In the genomic region with DNA sequence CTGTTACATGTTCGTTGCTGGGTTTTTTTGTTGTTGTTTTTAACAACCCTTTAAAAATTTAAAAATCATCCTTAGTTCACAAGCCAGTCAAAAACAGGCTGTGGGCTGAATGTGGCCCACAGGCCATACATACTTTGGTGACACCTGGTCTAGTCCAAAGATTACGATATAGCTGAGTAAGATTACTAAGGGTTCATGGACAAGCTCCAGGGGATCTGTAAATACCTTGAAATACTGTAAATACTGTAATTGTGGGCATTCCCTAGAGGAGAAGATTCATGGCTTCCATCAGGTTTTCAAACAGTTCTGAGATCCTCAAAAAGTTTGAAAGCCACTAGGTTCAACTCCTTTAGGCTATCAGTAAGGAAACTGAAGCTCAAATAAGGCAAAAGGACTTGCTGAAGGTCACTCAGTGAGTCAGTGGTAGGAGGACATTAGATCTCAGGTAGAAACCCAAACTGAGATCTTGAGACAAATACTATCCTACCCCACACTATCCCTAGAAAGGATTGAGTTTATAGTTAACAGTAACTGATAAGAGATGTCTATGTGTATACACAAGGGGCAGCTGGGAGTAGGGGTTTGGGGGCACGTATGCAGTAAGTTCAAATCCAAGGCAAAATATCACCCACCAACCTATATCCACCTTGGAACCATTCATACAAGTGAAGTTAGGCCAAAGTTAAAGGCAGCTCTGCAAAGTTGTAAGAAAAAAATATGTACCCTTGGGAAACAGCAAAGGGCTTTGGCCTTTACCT, we compare ENCODE assay signal across 1 cellular context.
TF ChIP-seq lines count a peak whose summit lies in the region.

No MANE protein-coding gene starts in this region.

TF ChIP-seq in HepG2, 621 proteins besides CTCF, POLR2A, EP300 and RAD21 (continued from another document and continues in another):
- no peak for TF ChIP-seq ZNF564 (CRISPR knock-in tag; IDR thresholded peaks at IDR 0.05)
- TF ChIP-seq, protein P1, sequence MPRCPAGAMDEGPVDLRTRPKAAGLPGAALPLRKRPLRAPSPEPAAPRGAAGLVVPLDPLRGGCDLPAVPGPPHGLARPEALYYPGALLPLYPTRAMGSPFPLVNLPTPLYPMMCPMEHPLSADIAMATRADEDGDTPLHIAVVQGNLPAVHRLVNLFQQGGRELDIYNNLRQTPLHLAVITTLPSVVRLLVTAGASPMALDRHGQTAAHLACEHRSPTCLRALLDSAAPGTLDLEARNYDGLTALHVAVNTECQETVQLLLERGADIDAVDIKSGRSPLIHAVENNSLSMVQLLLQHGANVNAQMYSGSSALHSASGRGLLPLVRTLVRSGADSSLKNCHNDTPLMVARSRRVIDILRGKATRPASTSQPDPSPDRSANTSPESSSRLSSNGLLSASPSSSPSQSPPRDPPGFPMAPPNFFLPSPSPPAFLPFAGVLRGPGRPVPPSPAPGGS (CRISPR knock-in tag; IDR thresholded peaks at IDR 0.05), result no peak
- TF ChIP-seq, protein P2, sequence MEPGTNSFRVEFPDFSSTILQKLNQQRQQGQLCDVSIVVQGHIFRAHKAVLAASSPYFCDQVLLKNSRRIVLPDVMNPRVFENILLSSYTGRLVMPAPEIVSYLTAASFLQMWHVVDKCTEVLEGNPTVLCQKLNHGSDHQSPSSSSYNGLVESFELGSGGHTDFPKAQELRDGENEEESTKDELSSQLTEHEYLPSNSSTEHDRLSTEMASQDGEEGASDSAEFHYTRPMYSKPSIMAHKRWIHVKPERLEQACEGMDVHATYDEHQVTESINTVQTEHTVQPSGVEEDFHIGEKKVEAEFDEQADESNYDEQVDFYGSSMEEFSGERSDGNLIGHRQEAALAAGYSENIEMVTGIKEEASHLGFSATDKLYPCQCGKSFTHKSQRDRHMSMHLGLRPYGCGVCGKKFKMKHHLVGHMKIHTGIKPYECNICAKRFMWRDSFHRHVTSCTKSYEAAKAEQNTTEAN (CRISPR knock-in tag; conservative IDR thresholded peaks at IDR 0.05), result no peak
- TF ChIP-seq NRL (CRISPR knock-in tag; IDR thresholded peaks at IDR 0.05; ENCODE audit: borderline replicate concordance), result no peak
- TF ChIP-seq, protein P3, sequence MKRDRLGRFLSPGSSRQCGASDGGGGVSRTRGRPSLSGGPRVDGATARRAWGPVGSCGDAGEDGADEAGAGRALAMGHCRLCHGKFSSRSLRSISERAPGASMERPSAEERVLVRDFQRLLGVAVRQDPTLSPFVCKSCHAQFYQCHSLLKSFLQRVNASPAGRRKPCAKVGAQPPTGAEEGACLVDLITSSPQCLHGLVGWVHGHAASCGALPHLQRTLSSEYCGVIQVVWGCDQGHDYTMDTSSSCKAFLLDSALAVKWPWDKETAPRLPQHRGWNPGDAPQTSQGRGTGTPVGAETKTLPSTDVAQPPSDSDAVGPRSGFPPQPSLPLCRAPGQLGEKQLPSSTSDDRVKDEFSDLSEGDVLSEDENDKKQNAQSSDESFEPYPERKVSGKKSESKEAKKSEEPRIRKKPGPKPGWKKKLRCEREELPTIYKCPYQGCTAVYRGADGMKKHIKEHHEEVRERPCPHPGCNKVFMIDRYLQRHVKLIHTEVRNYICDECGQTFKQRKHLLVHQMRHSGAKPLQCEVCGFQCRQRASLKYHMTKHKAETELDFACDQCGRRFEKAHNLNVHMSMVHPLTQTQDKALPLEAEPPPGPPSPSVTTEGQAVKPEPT (CRISPR knock-in tag; IDR thresholded peaks at IDR 0.05; ENCODE audit: low read depth), result no peak
- TF ChIP-seq GFI1 (CRISPR knock-in tag; IDR thresholded peaks at IDR 0.05; ENCODE audit: borderline replicate concordance), result 0 out of 2 replicates have a peak, but pooled peaks have one; percentile 21
- no peak for TF ChIP-seq RXRA (CRISPR knock-in tag; IDR thresholded peaks at IDR 0.05)
- TF ChIP-seq PPARG (CRISPR knock-in tag; conservative IDR thresholded peaks at IDR 0.05), result peak; percentile 68; the same call in 1 of the 2 replicates
- TF ChIP-seq TBL1XR1 (IDR thresholded peaks at IDR 0.05; ENCODE audit: borderline replicate concordance, low read length, partially characterized antibody), result no peak
- no peak for TF ChIP-seq FOXM1 (CRISPR knock-in tag; IDR thresholded peaks at IDR 0.05)
- TF ChIP-seq, protein P4, sequence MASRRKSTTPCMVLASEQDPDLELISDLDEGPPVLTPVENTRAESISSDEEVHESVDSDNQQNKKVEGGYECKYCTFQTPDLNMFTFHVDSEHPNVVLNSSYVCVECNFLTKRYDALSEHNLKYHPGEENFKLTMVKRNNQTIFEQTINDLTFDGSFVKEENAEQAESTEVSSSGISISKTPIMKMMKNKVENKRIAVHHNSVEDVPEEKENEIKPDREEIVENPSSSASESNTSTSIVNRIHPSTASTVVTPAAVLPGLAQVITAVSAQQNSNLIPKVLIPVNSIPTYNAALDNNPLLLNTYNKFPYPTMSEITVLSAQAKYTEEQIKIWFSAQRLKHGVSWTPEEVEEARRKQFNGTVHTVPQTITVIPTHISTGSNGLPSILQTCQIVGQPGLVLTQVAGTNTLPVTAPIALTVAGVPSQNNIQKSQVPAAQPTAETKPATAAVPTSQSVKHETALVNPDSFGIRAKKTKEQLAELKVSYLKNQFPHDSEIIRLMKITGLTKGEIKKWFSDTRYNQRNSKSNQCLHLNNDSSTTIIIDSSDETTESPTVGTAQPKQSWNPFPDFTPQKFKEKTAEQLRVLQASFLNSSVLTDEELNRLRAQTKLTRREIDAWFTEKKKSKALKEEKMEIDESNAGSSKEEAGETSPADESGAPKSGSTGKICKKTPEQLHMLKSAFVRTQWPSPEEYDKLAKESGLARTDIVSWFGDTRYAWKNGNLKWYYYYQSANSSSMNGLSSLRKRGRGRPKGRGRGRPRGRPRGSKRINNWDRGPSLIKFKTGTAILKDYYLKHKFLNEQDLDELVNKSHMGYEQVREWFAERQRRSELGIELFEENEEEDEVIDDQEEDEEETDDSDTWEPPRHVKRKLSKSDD (CRISPR knock-in tag; IDR thresholded peaks at IDR 0.05; ENCODE audit: low read depth), result no peak
- TF ChIP-seq, protein P5, sequence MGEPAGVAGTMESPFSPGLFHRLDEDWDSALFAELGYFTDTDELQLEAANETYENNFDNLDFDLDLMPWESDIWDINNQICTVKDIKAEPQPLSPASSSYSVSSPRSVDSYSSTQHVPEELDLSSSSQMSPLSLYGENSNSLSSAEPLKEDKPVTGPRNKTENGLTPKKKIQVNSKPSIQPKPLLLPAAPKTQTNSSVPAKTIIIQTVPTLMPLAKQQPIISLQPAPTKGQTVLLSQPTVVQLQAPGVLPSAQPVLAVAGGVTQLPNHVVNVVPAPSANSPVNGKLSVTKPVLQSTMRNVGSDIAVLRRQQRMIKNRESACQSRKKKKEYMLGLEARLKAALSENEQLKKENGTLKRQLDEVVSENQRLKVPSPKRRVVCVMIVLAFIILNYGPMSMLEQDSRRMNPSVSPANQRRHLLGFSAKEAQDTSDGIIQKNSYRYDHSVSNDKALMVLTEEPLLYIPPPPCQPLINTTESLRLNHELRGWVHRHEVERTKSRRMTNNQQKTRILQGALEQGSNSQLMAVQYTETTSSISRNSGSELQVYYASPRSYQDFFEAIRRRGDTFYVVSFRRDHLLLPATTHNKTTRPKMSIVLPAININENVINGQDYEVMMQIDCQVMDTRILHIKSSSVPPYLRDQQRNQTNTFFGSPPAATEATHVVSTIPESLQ (CRISPR knock-in tag; conservative IDR thresholded peaks at IDR 0.05), result no peak
- TF ChIP-seq ZNF792 (CRISPR knock-in tag; IDR thresholded peaks at IDR 0.05), result no peak
- TF ChIP-seq RBM22 (optimal IDR thresholded peaks at IDR 0.05; ENCODE audit: low read length), result no peak
- TF ChIP-seq, protein P6, sequence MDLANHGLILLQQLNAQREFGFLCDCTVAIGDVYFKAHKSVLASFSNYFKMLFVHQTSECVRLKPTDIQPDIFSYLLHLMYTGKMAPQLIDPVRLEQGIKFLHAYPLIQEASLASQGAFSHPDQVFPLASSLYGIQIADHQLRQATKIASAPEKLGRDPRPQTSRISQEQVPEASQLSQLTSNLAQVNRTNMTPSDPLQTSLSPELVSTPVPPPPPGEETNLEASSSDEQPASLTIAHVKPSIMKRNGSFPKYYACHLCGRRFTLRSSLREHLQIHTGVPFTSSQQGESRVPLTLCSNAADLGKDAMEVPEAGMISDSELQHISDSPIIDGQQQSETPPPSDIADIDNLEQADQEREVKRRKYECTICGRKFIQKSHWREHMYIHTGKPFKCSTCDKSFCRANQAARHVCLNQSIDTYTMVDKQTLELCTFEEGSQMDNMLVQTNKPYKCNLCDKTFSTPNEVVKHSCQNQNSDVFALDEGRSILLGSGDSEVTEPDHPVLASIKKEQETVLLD (CRISPR knock-in tag; IDR thresholded peaks at IDR 0.05; ENCODE audit: low read depth), result no peak
- TF ChIP-seq KDM1A (CRISPR knock-in tag; IDR thresholded peaks at IDR 0.05), result no peak
- TF ChIP-seq HNRNPLL (IDR thresholded peaks at IDR 0.05; ENCODE audit: low read depth, low read length, poor library complexity, severe bottlenecking), result no peak
- TF ChIP-seq ZNF552 (CRISPR knock-in tag; IDR thresholded peaks at IDR 0.05; ENCODE audit: borderline replicate concordance), result no peak
- no peak for TF ChIP-seq ZNF205 (CRISPR knock-in tag; IDR thresholded peaks at IDR 0.05)
- TF ChIP-seq IRF2 (CRISPR knock-in tag; IDR thresholded peaks at IDR 0.05), result no peak
- peak; percentile 97 for TF ChIP-seq GZF1 (CRISPR knock-in tag; IDR thresholded peaks at IDR 0.05)
- no peak for TF ChIP-seq ZNF256 (CRISPR knock-in tag; conservative IDR thresholded peaks at IDR 0.05)
- peak; percentile 42; the same call in 1 of the 2 replicates for TF ChIP-seq CREM (IDR thresholded peaks at IDR 0.05)
- no peak for TF ChIP-seq CREM (CRISPR knock-in tag; IDR thresholded peaks at IDR 0.05)
- TF ChIP-seq ZNF816 (CRISPR knock-in tag; IDR thresholded peaks at IDR 0.05; ENCODE audit: borderline replicate concordance), result 0 out of 2 replicates have a peak, but pooled peaks have one; percentile 41
- peak; percentile 22; the same call in 1 of the 2 replicates for TF ChIP-seq ZFX (CRISPR knock-in tag; IDR thresholded peaks at IDR 0.05; ENCODE audit: low read depth)
- no peak for TF ChIP-seq ZNF703 (CRISPR knock-in tag; IDR thresholded peaks at IDR 0.05; ENCODE audit: borderline replicate concordance)
- TF ChIP-seq TBX2 (CRISPR knock-in tag; IDR thresholded peaks at IDR 0.05; ENCODE audit: borderline replicate concordance), result peak; percentile 64
- TF ChIP-seq, protein P7, sequence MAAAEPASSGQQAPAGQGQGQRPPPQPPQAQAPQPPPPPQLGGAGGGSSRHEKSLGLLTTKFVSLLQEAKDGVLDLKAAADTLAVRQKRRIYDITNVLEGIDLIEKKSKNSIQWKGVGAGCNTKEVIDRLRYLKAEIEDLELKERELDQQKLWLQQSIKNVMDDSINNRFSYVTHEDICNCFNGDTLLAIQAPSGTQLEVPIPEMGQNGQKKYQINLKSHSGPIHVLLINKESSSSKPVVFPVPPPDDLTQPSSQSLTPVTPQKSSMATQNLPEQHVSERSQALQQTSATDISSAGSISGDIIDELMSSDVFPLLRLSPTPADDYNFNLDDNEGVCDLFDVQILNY (CRISPR knock-in tag; conservative IDR thresholded peaks at IDR 0.05), result no peak
- no peak for TF ChIP-seq TMF1 (CRISPR knock-in tag; IDR thresholded peaks at IDR 0.05; ENCODE audit: low read depth)
- no peak for TF ChIP-seq THYN1 (CRISPR knock-in tag; IDR thresholded peaks at IDR 0.05; ENCODE audit: borderline replicate concordance, low read depth)
- TF ChIP-seq, protein P8, sequence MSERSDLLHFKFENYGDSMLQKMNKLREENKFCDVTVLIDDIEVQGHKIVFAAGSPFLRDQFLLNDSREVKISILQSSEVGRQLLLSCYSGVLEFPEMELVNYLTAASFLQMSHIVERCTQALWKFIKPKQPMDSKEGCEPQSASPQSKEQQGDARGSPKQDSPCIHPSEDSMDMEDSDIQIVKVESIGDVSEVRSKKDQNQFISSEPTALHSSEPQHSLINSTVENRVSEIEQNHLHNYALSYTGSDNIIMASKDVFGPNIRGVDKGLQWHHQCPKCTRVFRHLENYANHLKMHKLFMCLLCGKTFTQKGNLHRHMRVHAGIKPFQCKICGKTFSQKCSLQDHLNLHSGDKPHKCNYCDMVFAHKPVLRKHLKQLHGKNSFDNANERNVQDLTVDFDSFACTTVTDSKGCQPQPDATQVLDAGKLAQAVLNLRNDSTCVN (CRISPR knock-in tag; IDR thresholded peaks at IDR 0.05; ENCODE audit: borderline replicate concordance), result no peak
- TF ChIP-seq ZNF761 (CRISPR knock-in tag; conservative IDR thresholded peaks at IDR 0.05), result no peak
- TF ChIP-seq SIX1 (CRISPR knock-in tag; IDR thresholded peaks at IDR 0.05; ENCODE audit: borderline replicate concordance), result peak; percentile 30; the same call in 1 of the 2 replicates
- TF ChIP-seq ZNF547 (CRISPR knock-in tag; IDR thresholded peaks at IDR 0.05), result no peak
- TF ChIP-seq SMAD9 (CRISPR knock-in tag; IDR thresholded peaks at IDR 0.05), result no peak
- TF ChIP-seq, protein P9, sequence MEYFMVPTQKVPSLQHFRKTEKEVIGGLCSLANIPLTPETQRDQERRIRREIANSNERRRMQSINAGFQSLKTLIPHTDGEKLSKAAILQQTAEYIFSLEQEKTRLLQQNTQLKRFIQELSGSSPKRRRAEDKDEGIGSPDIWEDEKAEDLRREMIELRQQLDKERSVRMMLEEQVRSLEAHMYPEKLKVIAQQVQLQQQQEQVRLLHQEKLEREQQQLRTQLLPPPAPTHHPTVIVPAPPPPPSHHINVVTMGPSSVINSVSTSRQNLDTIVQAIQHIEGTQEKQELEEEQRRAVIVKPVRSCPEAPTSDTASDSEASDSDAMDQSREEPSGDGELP (IDR thresholded peaks at IDR 0.05; ENCODE audit: borderline replicate concordance, low read depth), result 0 out of 2 replicates have a peak, but pooled peaks have one; percentile 19
- no peak for TF ChIP-seq ZNF83 (CRISPR knock-in tag; IDR thresholded peaks at IDR 0.05; ENCODE audit: borderline replicate concordance)
- no peak for TF ChIP-seq KAT2B (IDR thresholded peaks at IDR 0.05; ENCODE audit: borderline replicate concordance, low read depth, low read length)
- no peak for TF ChIP-seq ZBTB7B (CRISPR knock-in tag; IDR thresholded peaks at IDR 0.05)
- TF ChIP-seq, protein P10, sequence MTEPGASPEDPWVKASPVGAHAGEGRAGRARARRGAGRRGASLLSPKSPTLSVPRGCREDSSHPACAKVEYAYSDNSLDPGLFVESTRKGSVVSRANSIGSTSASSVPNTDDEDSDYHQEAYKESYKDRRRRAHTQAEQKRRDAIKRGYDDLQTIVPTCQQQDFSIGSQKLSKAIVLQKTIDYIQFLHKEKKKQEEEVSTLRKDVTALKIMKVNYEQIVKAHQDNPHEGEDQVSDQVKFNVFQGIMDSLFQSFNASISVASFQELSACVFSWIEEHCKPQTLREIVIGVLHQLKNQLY (CRISPR knock-in tag; IDR thresholded peaks at IDR 0.05), result no peak
